In genomic region chr6:89433637-89434499, GRCh38 we compare ENCODE assay signal across 1 cellular context.
TF ChIP-seq lines count a peak whose summit lies in the region.

No MANE protein-coding gene starts in this region.

TF ChIP-seq in endothelial cell of umbilical vein, 7 proteins besides CTCF, POLR2A, EP300 and RAD21:
- TF ChIP-seq JUN (IDR thresholded peaks at IDR 0.05; ENCODE audit: borderline replicate concordance, insufficient read depth, insufficient read length, low read depth) = no peak
